8 cellular contexts compared by ENCODE assay signal in the genomic region with DNA sequence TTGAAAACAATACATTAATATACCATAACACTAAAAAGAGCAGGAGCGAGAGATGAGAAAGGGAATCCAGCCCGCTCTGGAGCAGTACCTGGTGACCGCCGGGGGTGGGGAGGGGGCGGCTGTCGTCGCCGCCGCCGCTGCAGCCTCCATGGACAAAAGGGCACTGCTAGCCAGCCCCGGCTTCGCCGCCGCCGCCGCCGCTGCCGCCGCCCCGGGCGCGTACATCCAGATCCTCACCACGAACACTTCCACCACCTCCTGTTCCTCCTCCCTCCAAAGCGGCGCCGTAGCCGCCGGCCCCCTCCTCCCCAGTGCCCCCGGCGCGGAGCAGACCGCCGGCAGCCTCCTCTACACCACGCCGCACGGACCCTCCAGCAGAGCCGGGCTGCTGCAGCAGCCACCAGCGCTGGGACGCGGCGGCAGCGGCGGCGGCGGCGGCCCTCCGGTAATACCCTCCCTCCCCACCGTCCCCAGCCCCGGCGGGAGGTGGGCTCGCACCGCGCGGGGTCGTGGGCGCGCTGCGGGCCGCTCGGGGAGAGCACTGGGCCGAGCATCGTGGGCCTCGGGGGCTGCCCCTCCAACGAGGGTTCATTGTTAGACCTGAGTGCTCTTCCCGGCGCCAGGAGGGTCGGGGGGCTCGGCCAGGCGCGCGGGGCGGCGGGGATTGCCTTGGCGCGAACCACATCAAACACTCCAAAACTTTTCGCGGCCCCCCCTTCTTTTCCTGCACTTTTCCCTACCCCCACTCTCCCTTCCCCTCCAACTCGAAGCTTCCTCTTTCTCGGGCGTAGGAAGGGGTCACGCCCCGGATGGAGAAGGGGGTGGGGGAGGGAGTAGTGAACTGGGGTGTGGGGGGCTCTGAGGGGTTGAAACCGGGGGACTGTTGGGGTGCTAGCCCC. TPM values are rescaled to one million over a fixed set of nuclear protein-coding genes. Genes with fewer than 3 reads are reported as not detected.
A peak's percentile ranks its signal among the peaks of the same experiment; 100 is the strongest.
DNase-seq lines count a peak whose midpoint lies in the region; ATAC-seq lines count a peak whose summit lies in the region.

No MANE protein-coding gene starts in this region.

- H3K4me2 ChIP-seq in mesendoderm (ENCODE audit: low read length), result no peak overlapping the region

- H3K4ac ChIP-seq in mesendoderm (ENCODE audit: low read depth, low read length), result peak overlapping the region; percentile 100

- H3K36me3 ChIP-seq in mesendoderm (ENCODE audit: control insufficient read depth, insufficient read depth, low read length), result no peaks in the 10 kb centered on the region

- H2BK5ac ChIP-seq in mesendoderm (ENCODE audit: low read length), result peak overlapping the region; percentile 50

- H3K56ac ChIP-seq in mesendoderm (ENCODE audit: low read length), result peak overlapping the region; percentile 86

- no peak overlapping the region for H2BK15ac ChIP-seq in mesendoderm (replicated peaks; ENCODE audit: low read depth)

- H3K27ac ChIP-seq in mesendoderm (ENCODE audit: low read depth, low read length), result peak overlapping the region; percentile 93

- no peaks in the 10 kb centered on the region for H3K4me1 ChIP-seq in mesendoderm (ENCODE audit: control insufficient read depth, low read depth, low read length)

- no peak overlapping the region for H2AK5ac ChIP-seq in mesendoderm (ENCODE audit: low read length)

- peaks cover 2% of the 10 kb centered on the region for H3K79me1 ChIP-seq in mesendoderm (ENCODE audit: low read length)

- peak overlapping the region; percentile 100 for H3K18ac ChIP-seq in mesendoderm (ENCODE audit: low read length)

- H3K79me2 ChIP-seq in mesendoderm (ENCODE audit: control insufficient read depth, insufficient read depth, low read length), result peaks cover 41% of the 10 kb centered on the region

- H4K5ac ChIP-seq in mesendoderm (ENCODE audit: low read length), result no peak overlapping the region

- H3K9ac ChIP-seq in mesendoderm (ENCODE audit: low read length), result peak overlapping the region; percentile 88

- WGBS in mesendoderm (ENCODE audit: extremely low coverage, insufficient coverage, low lambda C conversion rate), result no CpG with 5 or more reads among the region's 83 CpGs

- peak overlapping the region; percentile 80 for H3K4me3 ChIP-seq in mesendoderm (ENCODE audit: low read length)

- peak overlapping the region; percentile 98 for H4K8ac ChIP-seq in mesendoderm (ENCODE audit: low read depth, low read length)

- H3K23ac ChIP-seq in mesendoderm (ENCODE audit: low read length), result no peak overlapping the region

- no peaks in the 10 kb centered on the region for H3K27me3 ChIP-seq in mesendoderm (ENCODE audit: insufficient read depth, low read length, poor library complexity)

- H2BK120ac ChIP-seq in mesendoderm (ENCODE audit: low read depth, low read length), result peak overlapping the region; percentile 95

- DNase-seq in activated CD4-positive, CD25-positive, alpha-beta regulatory T cell treated with anti-CD3 and anti-CD28 coated beads, Interleukin-2, amount 50 U/mL, for 72 hours, result peak; percentile 64
- peak; percentile 53 for DNase-seq in NCI-H345 (lab: John Stamatoyannopoulos, UW)
- DNase-seq in activated CD4-positive, alpha-beta T cell treated with anti-CD3 and anti-CD28 coated beads, Interleukin-2, amount 50 U/mL, for 4 hours, result peak; percentile 10 to 12
- peak; percentile 20 for DNase-seq in effector CD8-positive, alpha-beta T cell (lab: John Stamatoyannopoulos, UW)
- peak; percentile 72 for DNase-seq in mesendoderm
- peak; percentile 37 for DNase-seq in stimulated activated CD8-positive, alpha-beta memory T cell treated with anti-CD3 and anti-CD28 coated beads, Interleukin-4, amount 100 ng/mL, for 24 hours (ENCODE audit: low read depth)

- ATAC-seq in activated CD4-positive, CD25-positive, alpha-beta regulatory T cell treated with anti-CD3 and anti-CD28 coated beads, Interleukin-2, amount 50 U/mL, for 24 hours, result no peak
- ATAC-seq in HG03460 (IDR thresholded peaks at IDR 0.05; ENCODE audit: unreplicated experiment), result no peak

RNA-seq across cellular contexts. Expression of a gene that starts 0.8 kb away (rescaled TPM):
- polyA plus RNA-seq in mesendoderm (2013, experiment 1 of 2), result 34.9 TPM
- polyA plus RNA-seq in mesendoderm (2013, experiment 2 of 2), result 33.1 TPM

Comparison
In these comparisons a context has a peak if more than half of its experiments do, and no peak if none do; other contexts are left out.
1. DNase-seq: peak in every context shown above with its lines; median percentile 72 in mesendoderm; 64 in activated CD4-positive, CD25-positive, alpha-beta regulatory T cell treated with anti-CD3 and anti-CD28 coated beads, Interleukin-2, amount 50 U/mL, for 72 hours; 53 in NCI-H345; 37 in stimulated activated CD8-positive, alpha-beta memory T cell treated with anti-CD3 and anti-CD28 coated beads, Interleukin-4, amount 100 ng/mL, for 24 hours; 20 in effector CD8-positive, alpha-beta T cell; 11 in activated CD4-positive, alpha-beta T cell treated with anti-CD3 and anti-CD28 coated beads, Interleukin-2, amount 50 U/mL, for 4 hours.